In genomic region chr3:167882057-167882667, GRCh38 we compare ENCODE assay signal across 8 cellular contexts.
DNase-seq lines count a peak whose midpoint lies in the region; ATAC-seq, FAIRE-seq and TF ChIP-seq lines count a peak whose summit lies in the region.

No MANE protein-coding gene starts in this region.

- DNase-seq in Caco-2 (peak in 1 of 2 experiments; percentile 11), GM19239 (ENCODE audit: insufficient read length, low spot score) (peak; percentile 9), NCI-H2227 treated with DMSO at 0.1 percent for 48 hours (lab: John Stamatoyannopoulos, UW) (peak; percentile 45), astrocyte (ENCODE audit: low read depth) (peak; percentile 35), iris pigment epithelial cell (ENCODE audit: low read depth) (peak; percentile 59), upper lobe of left lung (no peak), C1 segment of cervical spinal cord (lab: John Stamatoyannopoulos, UW) (no peak)

- H3K79me2 ChIP-seq in astrocyte (ENCODE audit: insufficient read depth, low read length) = no peaks in the 10 kb centered on the region

- no peak overlapping the region for H3K9ac ChIP-seq in astrocyte (ENCODE audit: low read length)

- H3K27me3 Mint-ChIP-seq in Caco-2 (ENCODE audit: insufficient read depth, unreplicated experiment) (peaks cover 7% of the 10 kb centered on the region), astrocyte (ENCODE audit: low read depth, unreplicated experiment) (no peaks in the 10 kb centered on the region)

- H3K36me3 Mint-ChIP-seq in Caco-2 (ENCODE audit: insufficient read depth, unreplicated experiment) (no peaks in the 10 kb centered on the region), astrocyte (ENCODE audit: low read depth, unreplicated experiment) (no peaks in the 10 kb centered on the region)

- ATAC-seq in HG03196 (IDR thresholded peaks at IDR 0.05; ENCODE audit: unreplicated experiment) (peak; percentile 83), upper lobe of left lung (ENCODE audit: low FRiP score in 2 of 2) (peak in 1 of 2 donors; percentile 70)

- peak overlapping the region; percentile 50 for H3K4me2 ChIP-seq in astrocyte (ENCODE audit: low read length)

- H3K36me3 ChIP-seq in Caco-2 (ENCODE audit: control insufficient read depth, insufficient read depth, low read length) (no peaks in the 10 kb centered on the region), astrocyte (ENCODE audit: insufficient read depth, low read length) (no peaks in the 10 kb centered on the region), upper lobe of left lung (no peaks in the 10 kb centered on the region)

- H3K4me1 ChIP-seq in Caco-2 (no peaks in the 10 kb centered on the region), astrocyte (ENCODE audit: insufficient read depth, low read length) (no peaks in the 10 kb centered on the region), upper lobe of left lung (peaks cover 0 to 6% (median 0%) of the 10 kb centered on the region in 4 donors)

- H3K9me3 Mint-ChIP-seq in Caco-2 (ENCODE audit: unreplicated experiment) = no peaks in the 10 kb centered on the region
- peaks cover 2% of the 10 kb centered on the region for H3K9me3 Mint-ChIP-seq in astrocyte (ENCODE audit: unreplicated experiment)

- no peak for TF ChIP-seq POLR2A in upper lobe of left lung (IDR thresholded peaks at IDR 0.05)

- POLR2A ChIA-PET in Caco-2 (lab: Charles Lee) = no interaction called here

- TF ChIP-seq EP300 in upper lobe of left lung (IDR thresholded peaks at IDR 0.05) = no peak

- WGBS in upper lobe of left lung, 2 donors = 0 to 3% methylated on average over 1 of the region's 1 CpG

- H4K20me1 ChIP-seq in astrocyte (ENCODE audit: insufficient read depth, low read length) = no peaks in the 10 kb centered on the region

- intact Hi-C loops in Caco-2 (cut with micrococcal nuclease; ENCODE audit: unreplicated experiment) = loop anchor here (1.0 to 5.0 kb wide), 5 partner anchors 45 to 500 kb away; partner anchors contain the start of genes PDCD10, SERPINI1 and ZBBX

- peak; percentile 55 for FAIRE-seq in GM19239 (lab: Jason Lieb, UNC)
- no peak for FAIRE-seq in astrocyte (lab: Jason Lieb, UNC)

- no peak overlapping the region for H3K27ac Mint-ChIP-seq in Caco-2 (ENCODE audit: unreplicated experiment)
- H3K27ac Mint-ChIP-seq in astrocyte (ENCODE audit: unreplicated experiment) = no peak overlapping the region

- H3K4me3 ChIP-seq in Caco-2 (ENCODE audit: low read depth, low read length) (no peak overlapping the region), astrocyte (ENCODE audit: insufficient read depth, low read depth, low read length) (no peak overlapping the region), upper lobe of left lung (no peak overlapping the region)

- H3K27me3 ChIP-seq in Caco-2 (replicated peaks; ENCODE audit: control insufficient read depth, insufficient read depth, low read length) (no peaks in the 10 kb centered on the region), astrocyte (ENCODE audit: insufficient read depth, low read length) (peaks cover 13% of the 10 kb centered on the region), upper lobe of left lung (no peaks in the 10 kb centered on the region)

- no peaks in the 10 kb centered on the region for H3K4me1 Mint-ChIP-seq in Caco-2 (ENCODE audit: low read depth, unreplicated experiment)
- H3K4me1 Mint-ChIP-seq in astrocyte (ENCODE audit: low read depth, unreplicated experiment) = no peaks in the 10 kb centered on the region

- peak; percentile 38 to 41 for TF ChIP-seq CTCF in Caco-2 (IDR thresholded peaks at IDR 0.05; ENCODE audit: insufficient read depth in 1 of 2, low read depth in 1 of 2, low read length in 1 of 2, severe bottlenecking in 1 of 2, unreplicated experiment in 1 of 2)
- TF ChIP-seq CTCF in astrocyte (IDR thresholded peaks at IDR 0.05; ENCODE audit: insufficient read depth, low read depth, low read length) = peak; percentile 56
- TF ChIP-seq CTCF in upper lobe of left lung (IDR thresholded peaks at IDR 0.05) = peak; percentile 19 to 64 (median 48)

- no peak overlapping the region for H2AFZ ChIP-seq in astrocyte (ENCODE audit: low read depth, low read length)

- no peaks in the 10 kb centered on the region for H3K9me3 ChIP-seq in Caco-2
- H3K9me3 ChIP-seq in astrocyte (ENCODE audit: insufficient read depth, low read depth, low read length) = no peaks in the 10 kb centered on the region
- no peaks in the 10 kb centered on the region for H3K9me3 ChIP-seq in upper lobe of left lung

- H3K4me3 Mint-ChIP-seq in Caco-2 (ENCODE audit: unreplicated experiment) = no peak overlapping the region
- no peak overlapping the region for H3K4me3 Mint-ChIP-seq in astrocyte (ENCODE audit: unreplicated experiment)

- H3K27ac ChIP-seq in astrocyte (ENCODE audit: low read depth, low read length) = no peak overlapping the region
- H3K27ac ChIP-seq in upper lobe of left lung = no peak overlapping the region

- no TSS peak for BruUV-seq in Caco-2 (replicated peaks; lab: Mats Ljungman, UMichigan)

- CTCF ChIA-PET in Caco-2 (lab: Charles Lee) = interaction anchor here (0.5 to 1.2 kb wide), 8 partner anchors 10 to 502 kb away, joined by 3 to 10 read pairs (median 4); partner anchors contain the start of genes PDCD10, SERPINI1 and ZBBX

Comparison
In these comparisons a context has a peak if more than half of its experiments do, and no peak if none do; other contexts are left out.
1. DNase-seq: peak in GM19239 (single experiment), NCI-H2227 treated with DMSO at 0.1 percent for 48 hours (single experiment), astrocyte (single experiment) and iris pigment epithelial cell (single experiment); none in upper lobe of left lung (0 of 2) and C1 segment of cervical spinal cord (0 of 14).
2. Peak in every context shown above with its lines, with median percentiles within 50 percentile points of each other: CTCF ChIP-seq.